In genomic region chr9:90515550-90515949, GRCh38 we compare ENCODE assay signal across 22 cellular contexts.
DNase-seq lines count a peak whose midpoint lies in the region; ATAC-seq and TF ChIP-seq lines count a peak whose summit lies in the region.
"Had no signal": no experiment of that assay in that cellular context is flagged by ENCODE, and none has a peak within 500 bp of the region (broad histone marks: within the 10 kb centered on the region; RNA-seq: fewer than 3 reads in every experiment).

No MANE protein-coding gene starts in this region.

- no peak for TF ChIP-seq CTCF in WERI-Rb-1 (IDR thresholded peaks at IDR 0.05; ENCODE audit: low read depth, low read length)

- H3K4me3 ChIP-seq in WERI-Rb-1 (ENCODE audit: low read depth, low read length): no peak overlapping the region
- H3K4me3 ChIP-seq: dorsolateral prefrontal cortex, skin epidermis had no signal

- ATAC-seq in GM18868 (IDR thresholded peaks at IDR 0.05; ENCODE audit: unreplicated experiment) (peak; percentile 53), HG02852 (IDR thresholded peaks at IDR 0.05; ENCODE audit: unreplicated experiment) (peak; percentile 71), GM18909 (IDR thresholded peaks at IDR 0.05; ENCODE audit: poor library complexity, unreplicated experiment) (no peak)
- ATAC-seq in stimulated activated naive B cell treated with anti-CD40 and anti-IgM and Interleukin-4, amounts not matched to agents 10 μg/mL and 1 μg/mL and 100 μg/mL, for 72 hours (replicated peaks): peak; percentile 38 to 65
- ATAC-seq: PC-3, T-helper 17 cell had no signal

- peak; percentile 55 for DNase-seq in NOMO-1 treated with DMSO at 0.1 percent for 48 hours (lab: John Stamatoyannopoulos, UW; ENCODE audit: unreplicated experiment)
- no peak for DNase-seq in stimulated activated naive B cell treated with anti-CD40 and anti-IgM and Interleukin-4, amounts not matched to agents 10 μg/mL and 1 μg/mL and 100 μg/mL, for 72 hours
- no peak for DNase-seq in AG08396 (ENCODE audit: low spot score)
- no peak for DNase-seq in WERI-Rb-1
- DNase-seq: activated CD4-positive, alpha-beta T cell treated with anti-CD3 and anti-CD28 coated beads, Interleukin-2, amount 50 U/mL, for 1 hour; DMS79; NCI-H1436; NCI-H2107; NCI-H524; PC-3; stimulated activated CD4-positive, alpha-beta T cell treated with anti-CD3 and anti-CD28 coated beads, Interleukin-1b, Interleukin-23, amount 100 ng/mL, for 48 hours; stimulated activated naive CD4-positive, alpha-beta T cell treated with Interleukin-2 at 50 U/mL for 16 hours; T-helper 17 cell had no signal

- peaks cover 0 to 1% of the 10 kb centered on the region in 2 donors for H3K4me1 Mint-ChIP-seq in stimulated activated naive B cell treated with anti-CD40 and anti-IgM and Interleukin-4, amounts not matched to agents 10 μg/mL and 1 μg/mL and 100 μg/mL, for 72 hours
- H3K4me1 Mint-ChIP-seq: central memory CD8-positive, alpha-beta T cell; memory B cell; T-helper 17 cell had no signal

- peaks cover 6 to 17% of the 10 kb centered on the region in 2 donors for H3K27me3 Mint-ChIP-seq in stimulated activated naive B cell treated with anti-CD40 and anti-IgM and Interleukin-4, amounts not matched to agents 10 μg/mL and 1 μg/mL and 100 μg/mL, for 72 hours

- no peak overlapping the region for H3K27ac Mint-ChIP-seq in stimulated activated naive B cell treated with anti-CD40 and anti-IgM and Interleukin-4, amounts not matched to agents 10 μg/mL and 1 μg/mL and 100 μg/mL, for 72 hours
- H3K27ac Mint-ChIP-seq: activated naive CD8-positive, alpha-beta T cell; memory B cell; T-helper 17 cell had no signal

- no peaks in the 10 kb centered on the region for H3K36me3 ChIP-seq in WERI-Rb-1

- H3K9me3 ChIP-seq in WERI-Rb-1 (ENCODE audit: severe bottlenecking): no peaks in the 10 kb centered on the region

- no peaks in the 10 kb centered on the region for H3K9me3 Mint-ChIP-seq in stimulated activated naive B cell treated with anti-CD40 and anti-IgM and Interleukin-4, amounts not matched to agents 10 μg/mL and 1 μg/mL and 100 μg/mL, for 72 hours
- H3K9me3 Mint-ChIP-seq: central memory CD8-positive, alpha-beta T cell; memory B cell had no signal

- H3K4me3 Mint-ChIP-seq in stimulated activated naive B cell treated with anti-CD40 and anti-IgM and Interleukin-4, amounts not matched to agents 10 μg/mL and 1 μg/mL and 100 μg/mL, for 72 hours: no peak overlapping the region
- H3K4me3 Mint-ChIP-seq: activated naive CD8-positive, alpha-beta T cell; central memory CD8-positive, alpha-beta T cell; memory B cell; T-helper 17 cell had no signal

- no peaks in the 10 kb centered on the region for H3K36me3 Mint-ChIP-seq in stimulated activated naive B cell treated with anti-CD40 and anti-IgM and Interleukin-4, amounts not matched to agents 10 μg/mL and 1 μg/mL and 100 μg/mL, for 72 hours
- H3K36me3 Mint-ChIP-seq: activated naive CD8-positive, alpha-beta T cell; memory B cell had no signal

- no peak overlapping the region for H3K27ac ChIP-seq in WERI-Rb-1
- H3K27ac ChIP-seq: HL-60, skin epidermis had no signal

- H3K27me3 ChIP-seq in WERI-Rb-1 (ENCODE audit: insufficient read depth, low read depth, severe bottlenecking): no peaks in the 10 kb centered on the region
- H3K27me3 ChIP-seq: dorsolateral prefrontal cortex had no signal
